In the genomic region with DNA sequence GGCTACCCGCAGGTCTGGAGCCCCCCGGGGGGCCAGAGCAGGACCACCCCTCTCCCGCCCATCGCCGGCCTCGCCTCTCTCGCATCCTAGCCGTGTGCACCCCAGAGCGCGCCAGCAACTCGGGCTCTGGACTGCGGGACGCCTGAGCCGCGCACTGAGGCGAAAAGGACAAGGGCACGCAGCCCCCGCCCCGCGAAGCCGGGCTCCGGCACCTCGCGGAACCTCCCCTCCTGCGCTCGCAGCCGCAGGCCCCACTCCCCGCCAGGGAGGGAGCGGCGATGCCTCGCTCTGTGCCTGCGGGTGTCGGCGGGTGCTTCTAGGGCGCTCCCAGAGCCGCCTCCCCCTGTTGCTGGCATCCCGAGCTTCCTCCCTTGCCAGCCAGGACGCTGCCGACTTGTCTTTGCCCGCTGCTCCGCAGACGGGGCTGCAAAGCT, we compare ENCODE assay signal across 8 cellular contexts. TPM values are rescaled to one million over a fixed set of nuclear protein-coding genes. Genes with fewer than 3 reads are reported as not detected.
DNase-seq lines count a peak whose midpoint lies in the region; ATAC-seq and TF ChIP-seq lines count a peak whose summit lies in the region.

ITGB8 (plus strand) TSS at position 104 of the 434 bp plus-strand sequence. CDS start 907 bp downstream, outside the sequence.

- H3K27ac ChIP-seq in heart right ventricle (peak within 1 kb of the TSS; percentile 59 to 88 (median 82)), prostate gland (peak within 1 kb of the TSS; percentile 86 to 88)

- intact Hi-C loops in heart right ventricle (cut with DNase I), result loop anchor here in 5 of 10 donors (10.0 kb wide), 2 partner anchors 74 to 264 kb away; no protein-coding TSS in a partner anchor
- intact Hi-C loops in prostate gland (cut with DNase I), result loop anchor here (2.0 to 10.0 kb wide), 3 partner anchors 74 to 268 kb away; no protein-coding TSS in a partner anchor

- TF ChIP-seq CTCF in heart right ventricle (IDR thresholded peaks at IDR 0.05) (no peak), prostate gland (IDR thresholded peaks at IDR 0.05) (no peak)

- TF ChIP-seq POLR2A in prostate gland (IDR thresholded peaks at IDR 0.05), result peak; percentile 29

- H3K27me3 ChIP-seq in heart right ventricle, result peaks cover 0 to 37% (median 16%) of the 10 kb centered on the region in 7 donors
- H3K27me3 ChIP-seq in prostate gland (replicated peaks; ENCODE audit: insufficient read depth), result no peaks in the 10 kb centered on the region

- no peaks in the 10 kb centered on the region for H3K36me3 ChIP-seq in heart right ventricle
- H3K36me3 ChIP-seq in prostate gland, result no peaks in the 10 kb centered on the region

- 1% methylated on average over 42 of the region's 42 CpGs for WGBS in heart right ventricle, 2 donors
- under 1% methylated on average over 17 of the region's 42 CpGs for WGBS in prostate gland

- peak within 1 kb of the TSS; percentile 47 to 74 (median 66) for H3K4me3 ChIP-seq in heart right ventricle
- H3K4me3 ChIP-seq in prostate gland, result peak within 1 kb of the TSS; percentile 59 to 72

- H3K4me1 ChIP-seq in heart right ventricle (peaks cover 0 to 30% (median 12%) of the 10 kb centered on the region in 9 donors), prostate gland (replicated peaks) (no peaks in the 10 kb centered on the region)

- no peak for DNase-seq in activated CD4-positive, CD25-positive, alpha-beta regulatory T cell treated with anti-CD3 and anti-CD28 coated beads, Interleukin-2, amount 50 U/mL, for 72 hours
- peak; percentile 11 for DNase-seq in activated naive CD4-positive, alpha-beta T cell treated with anti-CD3 and anti-CD28 coated beads, Interleukin-2, amount 50 U/mL, for 16 hours
- DNase-seq in heart right ventricle, result peak in 1 of 2 donors; percentile 24
- peak; percentile 63 for DNase-seq in prostate gland (ENCODE audit: low spot score)
- no peak for DNase-seq in epidermal melanocyte (ENCODE audit: insufficient read length, low spot score)

- peak; percentile 56 for TF ChIP-seq EP300 in Ishikawa (IDR thresholded peaks at IDR 0.05; ENCODE audit: borderline replicate concordance)

- ATAC-seq in activated CD4-positive, CD25-positive, alpha-beta regulatory T cell treated with anti-CD3 and anti-CD28 coated beads, Interleukin-2, amount 50 U/mL, for 24 hours, result peak; percentile 3 to 21
- peak; percentile 20 for ATAC-seq in GM21825 (IDR thresholded peaks at IDR 0.05; ENCODE audit: unreplicated experiment)
- ATAC-seq in heart right ventricle, result peak; percentile 36 to 85 (median 50)

- H3K9me3 ChIP-seq in heart right ventricle, result no peaks in the 10 kb centered on the region
- no peaks in the 10 kb centered on the region for H3K9me3 ChIP-seq in prostate gland

- no peak for TF ChIP-seq RAD21 in Ishikawa (IDR thresholded peaks at IDR 0.05; ENCODE audit: low read depth)

TF ChIP-seq in Ishikawa, 13 proteins besides CTCF, POLR2A, EP300 and RAD21:
- no peak for TF ChIP-seq REST (IDR thresholded peaks at IDR 0.05; ENCODE audit: low read depth)
- TF ChIP-seq ZBTB7A (IDR thresholded peaks at IDR 0.05; ENCODE audit: low read depth), result peak; percentile 95
- TF ChIP-seq, protein P1, sequence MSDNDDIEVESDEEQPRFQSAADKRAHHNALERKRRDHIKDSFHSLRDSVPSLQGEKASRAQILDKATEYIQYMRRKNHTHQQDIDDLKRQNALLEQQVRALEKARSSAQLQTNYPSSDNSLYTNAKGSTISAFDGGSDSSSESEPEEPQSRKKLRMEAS (IDR thresholded peaks at IDR 0.05), result peak; percentile 9; the same call in 1 of the 2 replicates
- no peak for TF ChIP-seq FOXM1 (IDR thresholded peaks at IDR 0.05; ENCODE audit: borderline replicate concordance, low read depth)
- TF ChIP-seq TAF1 (IDR thresholded peaks at IDR 0.05; ENCODE audit: low read depth), result 0 out of 2 replicates have a peak, but pooled peaks have one; percentile 3
- no peak for TF ChIP-seq CEBPB (IDR thresholded peaks at IDR 0.05)

RNA-seq across cellular contexts. Expression of gene ITGB8, which starts in this region (rescaled TPM):
- total RNA-seq in heart right ventricle (10 to 100 TPM in 1 of 10 donors, 1 to 10 TPM in 8, under 1 TPM in 1; 0.93 to 10.7 (median 3.0) TPM), prostate gland (10 to 100 TPM; 50.3 to 99.5 TPM)
- polyA plus RNA-seq in heart right ventricle, result under 1 TPM; 0.46 to 0.59 TPM

Comparison
In these comparisons a context has a peak if more than half of its experiments do, and no peak if none do; other contexts are left out.
1. RNA of gene ITGB8 (total RNA-seq): 50.3 to 99.5 TPM in prostate gland; 0.93 to 10.7 TPM in heart right ventricle; every median in the first group is over 4 times any median in the second.
2. DNase-seq: peak in activated naive CD4-positive, alpha-beta T cell treated with anti-CD3 and anti-CD28 coated beads, Interleukin-2, amount 50 U/mL, for 16 hours (single experiment) and prostate gland (single experiment); none in activated CD4-positive, CD25-positive, alpha-beta regulatory T cell treated with anti-CD3 and anti-CD28 coated beads, Interleukin-2, amount 50 U/mL, for 72 hours (single experiment) and epidermal melanocyte (single experiment).
3. Peak in every context shown above with its lines, with median percentiles within 50 percentile points of each other: ATAC-seq.